1 cellular context compared by ENCODE assay signal in the genomic region with DNA sequence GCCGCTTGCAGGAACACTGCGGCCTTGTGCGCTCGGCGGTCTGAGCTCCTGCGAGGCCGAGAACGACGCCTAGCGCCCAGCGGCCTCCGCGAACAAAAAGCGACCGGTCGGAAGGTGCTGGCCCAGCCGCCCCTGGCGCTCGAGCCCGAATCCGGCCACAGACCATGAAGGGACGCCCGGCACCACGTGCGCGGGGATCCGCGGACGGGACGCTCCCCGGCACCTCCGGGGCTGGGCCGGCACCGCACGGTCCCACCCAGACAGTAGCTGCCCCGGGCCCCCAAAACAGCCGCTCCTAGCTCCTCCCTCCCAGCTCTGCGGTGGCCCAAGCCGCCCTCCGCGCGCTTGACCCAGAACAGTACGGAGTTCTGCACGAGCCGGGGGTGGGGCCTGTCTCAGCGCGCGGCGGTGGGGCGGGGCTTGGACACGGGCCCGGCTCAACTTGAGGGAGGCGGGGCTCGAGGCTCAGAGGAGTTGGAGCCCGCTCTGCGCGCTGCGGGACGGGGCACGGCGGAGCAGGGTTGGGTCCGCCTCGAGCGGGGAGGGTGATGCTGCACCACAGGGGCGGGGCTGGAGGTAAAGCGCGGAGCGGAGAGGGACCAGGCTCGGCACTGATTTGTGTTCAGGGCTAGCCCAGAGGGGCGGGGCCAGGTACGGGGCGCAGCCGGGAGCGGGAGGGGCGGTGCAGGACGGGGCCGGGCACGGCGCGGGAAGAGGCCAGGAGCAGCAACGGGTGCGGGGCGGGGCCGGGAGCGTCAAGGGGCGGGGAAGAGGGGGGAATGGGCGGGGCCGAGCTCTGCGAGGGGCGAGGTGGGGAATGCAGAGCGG.
TF ChIP-seq lines count a peak whose summit lies in the region.

No MANE protein-coding gene starts in this region.

TF ChIP-seq in HEK293, 187 proteins besides CTCF, POLR2A, EP300 and RAD21 (continued from another document and continues in another):
- TF ChIP-seq ZNF785 (tag by site-specific recombination; IDR thresholded peaks at IDR 0.05) (no peak), ZNF792 (tag by site-specific recombination; IDR thresholded peaks at IDR 0.05) (peak; percentile 62; the same call in 1 of the 2 replicates), TRIM28 (IDR thresholded peaks at IDR 0.05; ENCODE audit: borderline replicate concordance, low read length) (no peak), ZNF24 (tag by site-specific recombination; IDR thresholded peaks at IDR 0.05) (peak; percentile 65; the same call in 1 of the 2 replicates), ZFP69B (tag by site-specific recombination; IDR thresholded peaks at IDR 0.05) (peak; percentile 35), ZNF501 (tag by site-specific recombination; IDR thresholded peaks at IDR 0.05) (peak; percentile 97), KLF1 (tag by site-specific recombination; IDR thresholded peaks at IDR 0.05) (peak; percentile 81), RBAK (tag by site-specific recombination; IDR thresholded peaks at IDR 0.05) (no peak), ZNF133 (tag by site-specific recombination; IDR thresholded peaks at IDR 0.05) (no peak), ZXDB (tag by site-specific recombination; IDR thresholded peaks at IDR 0.05) (peak; percentile 94), KLF7 (tag by site-specific recombination; IDR thresholded peaks at IDR 0.05; ENCODE audit: borderline replicate concordance) (no peak; the same call in 1 of the 2 replicates), SCRT1 (tag by site-specific recombination; IDR thresholded peaks at IDR 0.05; ENCODE audit: borderline replicate concordance) (no peak), ZNF10 (tag by site-specific recombination; IDR thresholded peaks at IDR 0.05) (no peak), ZNF48 (tag by site-specific recombination; IDR thresholded peaks at IDR 0.05) (no peak), ZNF571 (tag by site-specific recombination; IDR thresholded peaks at IDR 0.05) (no peak), GLI4 (tag by site-specific recombination; IDR thresholded peaks at IDR 0.05) (0 out of 2 replicates have a peak, but pooled peaks have one; percentile 76), YY1 (tag by site-specific recombination; IDR thresholded peaks at IDR 0.05) (no peak), KLF16 (tag by site-specific recombination; IDR thresholded peaks at IDR 0.05) (peak; percentile 74; the same call in 1 of the 2 replicates), ZEB2 (tag by site-specific recombination; IDR thresholded peaks at IDR 0.05) (peak; percentile 92), ZNF112 (tag by site-specific recombination; IDR thresholded peaks at IDR 0.05) (no peak), ZNF791 (tag by site-specific recombination; IDR thresholded peaks at IDR 0.05) (no peak), MYNN (tag by site-specific recombination; IDR thresholded peaks at IDR 0.05; ENCODE audit: borderline replicate concordance) (0 out of 2 replicates have a peak, but pooled peaks have one; percentile 12), ZNF423 (tag by site-specific recombination; IDR thresholded peaks at IDR 0.05) (no peak), IKZF3 (tag by site-specific recombination; IDR thresholded peaks at IDR 0.05) (no peak), REPIN1 (tag by site-specific recombination; IDR thresholded peaks at IDR 0.05; ENCODE audit: low read depth) (no peak), ZNF514 (tag by site-specific recombination; IDR thresholded peaks at IDR 0.05) (no peak), ZNF776 (tag by site-specific recombination; IDR thresholded peaks at IDR 0.05; ENCODE audit: borderline replicate concordance) (no peak), ZNF146 (tag by site-specific recombination; IDR thresholded peaks at IDR 0.05) (0 out of 2 replicates have a peak, but pooled peaks have one; percentile 3), ZNF341 (tag by site-specific recombination; IDR thresholded peaks at IDR 0.05; ENCODE audit: low read depth) (peak; percentile 89), ZNF148 (tag by site-specific recombination; IDR thresholded peaks at IDR 0.05; ENCODE audit: borderline replicate concordance) (no peak), ZNF214 (tag by site-specific recombination; IDR thresholded peaks at IDR 0.05; ENCODE audit: borderline replicate concordance) (no peak), GFI1B (tag by site-specific recombination; IDR thresholded peaks at IDR 0.05) (peak; percentile 92), ZNF768 (tag by site-specific recombination; IDR thresholded peaks at IDR 0.05) (no peak; the same call in 1 of the 2 replicates), ZBTB10 (tag by site-specific recombination; IDR thresholded peaks at IDR 0.05) (peak; percentile 61; the same call in 1 of the 2 replicates), ZNF692 (tag by site-specific recombination; IDR thresholded peaks at IDR 0.05) (peak; percentile 93), ZNF426 (tag by site-specific recombination; IDR thresholded peaks at IDR 0.05) (no peak), ZNF596 (tag by site-specific recombination; IDR thresholded peaks at IDR 0.05) (peak; percentile 57; the same call in 1 of the 2 replicates), ZNF830 (tag by site-specific recombination; IDR thresholded peaks at IDR 0.05; ENCODE audit: low read depth) (no peak), KLF10 (tag by site-specific recombination; IDR thresholded peaks at IDR 0.05) (no peak; the same call in 1 of the 2 replicates), ZNF394 (tag by site-specific recombination; IDR thresholded peaks at IDR 0.05; ENCODE audit: borderline replicate concordance) (0 out of 2 replicates have a peak, but pooled peaks have one; percentile 55), ZBTB11 (tag by site-specific recombination; conservative IDR thresholded peaks at IDR 0.05; ENCODE audit: low read depth) (peak; percentile 52), ZNF600 (tag by site-specific recombination; IDR thresholded peaks at IDR 0.05) (peak; percentile 97), ZNF416 (tag by site-specific recombination; IDR thresholded peaks at IDR 0.05) (no peak)
- TF ChIP-seq, protein P1, sequence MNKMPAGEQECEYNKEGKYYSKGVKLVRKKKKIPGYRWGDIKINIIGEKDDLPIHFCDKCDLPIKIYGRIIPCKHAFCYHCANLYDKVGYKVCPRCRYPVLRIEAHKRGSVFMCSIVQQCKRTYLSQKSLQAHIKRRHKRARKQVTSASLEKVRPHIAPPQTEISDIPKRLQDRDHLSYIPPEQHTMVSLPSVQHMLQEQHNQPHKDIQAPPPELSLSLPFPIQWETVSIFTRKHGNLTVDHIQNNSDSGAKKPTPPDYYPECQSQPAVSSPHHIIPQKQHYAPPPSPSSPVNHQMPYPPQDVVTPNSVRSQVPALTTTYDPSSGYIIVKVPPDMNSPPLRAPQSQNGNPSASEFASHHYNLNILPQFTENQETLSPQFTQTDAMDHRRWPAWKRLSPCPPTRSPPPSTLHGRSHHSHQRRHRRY (tag by site-specific recombination; IDR thresholded peaks at IDR 0.05) = no peak
- TF ChIP-seq, protein P2, sequence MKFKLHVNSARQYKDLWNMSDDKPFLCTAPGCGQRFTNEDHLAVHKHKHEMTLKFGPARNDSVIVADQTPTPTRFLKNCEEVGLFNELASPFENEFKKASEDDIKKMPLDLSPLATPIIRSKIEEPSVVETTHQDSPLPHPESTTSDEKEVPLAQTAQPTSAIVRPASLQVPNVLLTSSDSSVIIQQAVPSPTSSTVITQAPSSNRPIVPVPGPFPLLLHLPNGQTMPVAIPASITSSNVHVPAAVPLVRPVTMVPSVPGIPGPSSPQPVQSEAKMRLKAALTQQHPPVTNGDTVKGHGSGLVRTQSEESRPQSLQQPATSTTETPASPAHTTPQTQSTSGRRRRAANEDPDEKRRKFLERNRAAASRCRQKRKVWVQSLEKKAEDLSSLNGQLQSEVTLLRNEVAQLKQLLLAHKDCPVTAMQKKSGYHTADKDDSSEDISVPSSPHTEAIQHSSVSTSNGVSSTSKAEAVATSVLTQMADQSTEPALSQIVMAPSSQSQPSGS (tag by site-specific recombination; IDR thresholded peaks at IDR 0.05; ENCODE audit: low read depth) = no peak
- TF ChIP-seq, protein P3, sequence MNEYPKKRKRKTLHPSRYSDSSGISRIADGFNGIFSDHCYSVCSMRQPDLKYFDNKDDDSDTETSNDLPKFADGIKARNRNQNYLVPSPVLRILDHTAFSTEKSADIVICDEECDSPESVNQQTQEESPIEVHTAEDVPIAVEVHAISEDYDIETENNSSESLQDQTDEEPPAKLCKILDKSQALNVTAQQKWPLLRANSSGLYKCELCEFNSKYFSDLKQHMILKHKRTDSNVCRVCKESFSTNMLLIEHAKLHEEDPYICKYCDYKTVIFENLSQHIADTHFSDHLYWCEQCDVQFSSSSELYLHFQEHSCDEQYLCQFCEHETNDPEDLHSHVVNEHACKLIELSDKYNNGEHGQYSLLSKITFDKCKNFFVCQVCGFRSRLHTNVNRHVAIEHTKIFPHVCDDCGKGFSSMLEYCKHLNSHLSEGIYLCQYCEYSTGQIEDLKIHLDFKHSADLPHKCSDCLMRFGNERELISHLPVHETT (tag by site-specific recombination; IDR thresholded peaks at IDR 0.05) = no peak
- TF ChIP-seq, protein P4, sequence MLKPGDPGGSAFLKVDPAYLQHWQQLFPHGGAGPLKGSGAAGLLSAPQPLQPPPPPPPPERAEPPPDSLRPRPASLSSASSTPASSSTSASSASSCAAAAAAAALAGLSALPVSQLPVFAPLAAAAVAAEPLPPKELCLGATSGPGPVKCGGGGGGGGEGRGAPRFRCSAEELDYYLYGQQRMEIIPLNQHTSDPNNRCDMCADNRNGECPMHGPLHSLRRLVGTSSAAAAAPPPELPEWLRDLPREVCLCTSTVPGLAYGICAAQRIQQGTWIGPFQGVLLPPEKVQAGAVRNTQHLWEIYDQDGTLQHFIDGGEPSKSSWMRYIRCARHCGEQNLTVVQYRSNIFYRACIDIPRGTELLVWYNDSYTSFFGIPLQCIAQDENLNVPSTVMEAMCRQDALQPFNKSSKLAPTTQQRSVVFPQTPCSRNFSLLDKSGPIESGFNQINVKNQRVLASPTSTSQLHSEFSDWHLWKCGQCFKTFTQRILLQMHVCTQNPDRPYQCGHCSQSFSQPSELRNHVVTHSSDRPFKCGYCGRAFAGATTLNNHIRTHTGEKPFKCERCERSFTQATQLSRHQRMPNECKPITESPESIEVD (tag by site-specific recombination; IDR thresholded peaks at IDR 0.05) = no peak
